Comparison of ENCODE assay signal across 15 cellular contexts in the genomic region with DNA sequence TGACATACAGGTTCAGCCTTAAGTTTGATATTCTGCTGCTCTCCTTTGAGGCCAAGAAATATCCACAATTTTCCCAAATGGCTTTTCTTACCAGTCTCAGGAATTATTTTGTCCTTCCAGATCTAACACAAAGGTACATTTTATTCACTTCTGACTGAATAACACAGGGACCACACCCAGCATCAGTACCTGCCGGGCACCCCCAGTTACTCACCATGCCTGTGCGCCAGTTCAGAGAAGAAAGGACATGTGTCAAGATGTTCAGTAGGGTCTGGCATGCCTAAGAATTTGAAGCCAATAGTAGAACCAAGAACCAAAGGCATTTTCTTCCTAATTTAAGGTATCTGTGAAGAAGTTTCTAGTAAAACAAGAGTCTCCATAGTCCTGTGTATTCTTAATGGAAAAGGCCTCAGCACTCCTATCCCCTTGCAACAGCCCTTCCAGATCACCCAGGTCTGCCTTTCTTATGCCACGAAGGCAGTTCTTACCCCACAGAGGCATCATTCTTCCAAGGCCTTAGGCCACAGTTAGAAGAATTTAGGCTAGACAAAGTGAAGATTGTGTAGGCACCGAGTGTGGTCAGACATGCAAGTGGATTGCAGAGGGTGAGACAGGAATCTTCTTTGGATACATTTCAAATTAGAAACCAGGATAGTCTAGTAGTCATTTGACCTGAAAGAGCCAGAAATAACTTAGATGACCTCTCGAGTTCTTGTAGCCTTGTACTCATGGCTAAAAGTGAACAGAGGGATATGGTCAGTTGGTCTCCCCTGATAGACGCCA.
DNase-seq lines count a peak whose midpoint lies in the region; ATAC-seq and TF ChIP-seq lines count a peak whose summit lies in the region.
"Had no signal": no experiment of that assay in that cellular context is flagged by ENCODE, and none has a peak within 500 bp of the region (broad histone marks: within the 10 kb centered on the region; RNA-seq: fewer than 3 reads in every experiment).

No MANE protein-coding gene starts in this region.

- in situ Hi-C loops in SK-MEL-5 (cut with HindIII; ENCODE audit: low pct_unique_long_range_greater_than_20kb, low sequenced_read_pairs), result no loop called here

- peaks cover 8% of the 10 kb centered on the region for H3K9me3 Mint-ChIP-seq in osteocyte (ENCODE audit: unreplicated experiment)
- H3K9me3 Mint-ChIP-seq in activated T-helper 2 cell treated with anti-CD3 and anti-CD28 coated beads, Interferon-gamma antibody, Interleukin-2, Interleukin-4, amounts not matched to agents 10 μg/mL and 5 μg/mL and 100 μg/mL, durations not matched to agents 14 hours and 24 hours and 36 hours, result no peaks in the 10 kb centered on the region
- H3K9me3 Mint-ChIP-seq: activated CD4-positive, alpha-beta T cell treated with anti-CD3 and anti-CD28 coated beads, Interleukin-2, amount 10 ng/mL, durations not matched to agents 24 days and 14 days; activated naive CD8-positive, alpha-beta T cell treated with anti-CD3 and anti-CD28 coated beads, Interleukin-2, amount 10 ng/mL, durations not matched to agents 7 days and 5 days; effector memory CD8-positive, alpha-beta T cell had no signal

- H3K36me3 Mint-ChIP-seq in osteocyte (ENCODE audit: unreplicated experiment), result no peaks in the 10 kb centered on the region
- H3K36me3 Mint-ChIP-seq in activated T-helper 2 cell treated with anti-CD3 and anti-CD28 coated beads, Interferon-gamma antibody, Interleukin-2, Interleukin-4, amounts not matched to agents 10 μg/mL and 5 μg/mL and 100 μg/mL, durations not matched to agents 14 hours and 24 hours and 36 hours (ENCODE audit: low read depth), result peaks cover 34% of the 10 kb centered on the region

- DNase-seq in COLO829 (ENCODE audit: low spot score) (peak; percentile 86), SK-MEL-5 (ENCODE audit: low read depth, low spot score) (peak; percentile 96), osteocyte (ENCODE audit: extremely low spot score, unreplicated experiment) (no peak), SW480 (ENCODE audit: low spot score) (no peak), NCI-H1694 (lab: John Stamatoyannopoulos, UW) (no peak)
- no peak for DNase-seq in activated T-helper 2 cell treated with anti-CD3 and anti-CD28 coated beads, Interferon-gamma antibody, Interleukin-2, Interleukin-4, amounts not matched to agents 10 μg/mL and 5 μg/mL and 100 μg/mL, durations not matched to agents 14 hours and 24 hours and 36 hours (ENCODE audit: low spot score)
- DNase-seq: activated CD4-positive, alpha-beta T cell treated with anti-CD3 and anti-CD28 coated beads, Interleukin-2, amount 10 ng/mL, durations not matched to agents 24 days and 14 days; activated naive CD8-positive, alpha-beta T cell treated with anti-CD3 and anti-CD28 coated beads, Interleukin-2, amount 10 ng/mL, durations not matched to agents 7 days and 5 days; DND-41; effector memory CD8-positive, alpha-beta T cell; NCI-H526 treated with DMSO at 0.1 percent for 48 hours; SJCRH30; stimulated activated CD4-positive, alpha-beta T cell treated with anti-CD3 and anti-CD28 coated beads, Interleukin-12 subunit alpha, Interleukin-12 subunit beta, amount 100 ng/mL, for 4 hours had no signal

- H3K27ac Mint-ChIP-seq in osteocyte (ENCODE audit: unreplicated experiment), result peak overlapping the region; percentile 96
- H3K27ac Mint-ChIP-seq in activated T-helper 2 cell treated with anti-CD3 and anti-CD28 coated beads, Interferon-gamma antibody, Interleukin-2, Interleukin-4, amounts not matched to agents 10 μg/mL and 5 μg/mL and 100 μg/mL, durations not matched to agents 14 hours and 24 hours and 36 hours, result no peak overlapping the region

- no peaks in the 10 kb centered on the region for H3K27me3 Mint-ChIP-seq in osteocyte (ENCODE audit: unreplicated experiment)
- H3K27me3 Mint-ChIP-seq in activated T-helper 2 cell treated with anti-CD3 and anti-CD28 coated beads, Interferon-gamma antibody, Interleukin-2, Interleukin-4, amounts not matched to agents 10 μg/mL and 5 μg/mL and 100 μg/mL, durations not matched to agents 14 hours and 24 hours and 36 hours (ENCODE audit: low read depth), result no peaks in the 10 kb centered on the region
- H3K27me3 Mint-ChIP-seq: activated CD4-positive, alpha-beta T cell treated with anti-CD3 and anti-CD28 coated beads, Interleukin-2, amount 10 ng/mL, durations not matched to agents 24 days and 14 days; activated naive CD8-positive, alpha-beta T cell treated with anti-CD3 and anti-CD28 coated beads, Interleukin-2, amount 10 ng/mL, durations not matched to agents 7 days and 5 days; effector memory CD8-positive, alpha-beta T cell had no signal

- peaks cover 74% of the 10 kb centered on the region for H3K4me1 Mint-ChIP-seq in osteocyte (ENCODE audit: unreplicated experiment)
- H3K4me1 Mint-ChIP-seq in activated T-helper 2 cell treated with anti-CD3 and anti-CD28 coated beads, Interferon-gamma antibody, Interleukin-2, Interleukin-4, amounts not matched to agents 10 μg/mL and 5 μg/mL and 100 μg/mL, durations not matched to agents 14 hours and 24 hours and 36 hours (ENCODE audit: low read depth), result peaks cover 42% of the 10 kb centered on the region

- ATAC-seq in esophagus mucosa, result peak; percentile 57
- ATAC-seq in HG03280 (IDR thresholded peaks at IDR 0.05; ENCODE audit: unreplicated experiment), result no peak
- ATAC-seq: effector memory CD8-positive, alpha-beta T cell had no signal

- TF ChIP-seq CTCF in osteocyte (IDR thresholded peaks at IDR 0.05), result no peak

- H3K4me3 Mint-ChIP-seq in osteocyte (ENCODE audit: unreplicated experiment), result no peak overlapping the region
- no peak overlapping the region for H3K4me3 Mint-ChIP-seq in activated T-helper 2 cell treated with anti-CD3 and anti-CD28 coated beads, Interferon-gamma antibody, Interleukin-2, Interleukin-4, amounts not matched to agents 10 μg/mL and 5 μg/mL and 100 μg/mL, durations not matched to agents 14 hours and 24 hours and 36 hours (ENCODE audit: low read depth)
- H3K4me3 Mint-ChIP-seq: activated CD4-positive, alpha-beta T cell treated with anti-CD3 and anti-CD28 coated beads, Interleukin-2, amount 10 ng/mL, durations not matched to agents 24 days and 14 days had no signal

- intact Hi-C loops in activated T-helper 2 cell treated with anti-CD3 and anti-CD28 coated beads, Interferon-gamma antibody, Interleukin-2, Interleukin-4, amounts not matched to agents 10 μg/mL and 5 μg/mL and 100 μg/mL, durations not matched to agents 14 hours and 24 hours and 36 hours (cut with micrococcal nuclease), result no loop called here

Comparison
In these comparisons a context has a peak if more than half of its experiments do, and no peak if none do; other contexts are left out.
1. DNase-seq: peak in COLO829 (single experiment) and SK-MEL-5 (single experiment); none in osteocyte (single experiment), activated T-helper 2 cell treated with anti-CD3 and anti-CD28 coated beads, Interferon-gamma antibody, Interleukin-2, Interleukin-4, amounts not matched to agents 10 μg/mL and 5 μg/mL and 100 μg/mL, durations not matched to agents 14 hours and 24 hours and 36 hours (single experiment), SW480 (single experiment) and NCI-H1694 (single experiment).